In genomic region chr2:46967022-46967591, GRCh38 we compare ENCODE assay signal across 8 cellular contexts. TPM values are rescaled to one million over a fixed set of nuclear protein-coding genes. Genes with fewer than 3 reads are reported as not detected.
DNase-seq lines count a peak whose midpoint lies in the region; ATAC-seq and TF ChIP-seq lines count a peak whose summit lies in the region.
"Not testable (repeated sequence)": the region's sequence is repeated elsewhere in the genome, so short reads cannot be mapped to it uniquely, and the experiment has no call there.

No MANE protein-coding gene starts in this region.

- H2BK15ac ChIP-seq in IMR-90 (ENCODE audit: low read depth, low read length): not testable (repeated sequence)

- not testable (repeated sequence) for H2AK5ac ChIP-seq in IMR-90 (ENCODE audit: low read depth, low read length)

- not testable (repeated sequence) for H2BK20ac ChIP-seq in IMR-90 (ENCODE audit: low read depth, low read length)

- peak overlapping the region; percentile 86 for H2BK5ac ChIP-seq in IMR-90 (ENCODE audit: low read depth, low read length, poor library complexity, severe bottlenecking)

- not testable (repeated sequence) for H3K4ac ChIP-seq in IMR-90 (ENCODE audit: low read depth, low read length)

- H2BK120ac ChIP-seq in IMR-90 (ENCODE audit: low read depth, low read length): not testable (repeated sequence)

- not testable (repeated sequence) for H4K91ac ChIP-seq in IMR-90 (ENCODE audit: insufficient read depth, low read depth, low read length)

- in situ Hi-C loops in IMR-90 (cut with MboI; ENCODE audit: low sequenced_read_pairs): not testable (repeated sequence)

- H3K27ac ChIP-seq in BLaER1 treated with 17β-estradiol and CSF1 and Interleukin-3, amounts not matched to agents 10 nM and 100 nM: peak overlapping the region; percentile 17 to 96 (median 77); a peak in 20 of 22 replicates
- H3K27ac ChIP-seq in IMR-90 (ENCODE audit: insufficient read depth, low read length) (peak overlapping the region; percentile 47; the same call in 1 of the 2 replicates), ascending aorta (peak overlapping the region; percentile 75 to 80), tibial artery (peak overlapping the region; percentile 58 to 72)

- TF ChIP-seq CTCF in IMR-90 (conservative IDR thresholded peaks at IDR 0.05; ENCODE audit: low read depth, low read length); ascending aorta (IDR thresholded peaks at IDR 0.05); epithelial cell of proximal tubule (conservative IDR thresholded peaks at IDR 0.05; ENCODE audit: low read depth, low read length); tibial artery (IDR thresholded peaks at IDR 0.05): not testable (repeated sequence)

- 0% methylated on average over 1 of the region's 12 CpGs; no CpG with 5 or more reads in 1 of the 2 experiments for WGBS in IMR-90 (ENCODE audit: extremely low coverage in 2 of 2, insufficient read length in 1 of 2), 2 experiments

- POLR2A ChIA-PET in IMR-90 (lab: Charles Lee; ENCODE audit: unreplicated experiment): interaction anchor here (0.6 kb wide), 1 partner anchor 25 kb away, joined by 5 read pairs; no protein-coding TSS in a partner anchor

- not testable (repeated sequence) for H2AK9ac ChIP-seq in IMR-90 (replicated peaks; ENCODE audit: low read depth, low read length, poor library complexity)

- DNase-seq in IMR-90: peak; percentile 97
- DNase-seq in OCI-M1 (lab: John Stamatoyannopoulos, UW): peak; percentile 79
- DNase-seq in ascending aorta (ENCODE audit: low spot score in 2 of 2): peak in 1 of 2 donors; percentile 89
- peak; percentile 88 for DNase-seq in epithelial cell of proximal tubule (ENCODE audit: low read depth)
- peak; percentile 63 for DNase-seq in hepatic stellate cell (ENCODE audit: low spot score)
- DNase-seq in non-pigmented ciliary epithelial cell (ENCODE audit: low read depth): peak; percentile 90
- DNase-seq in tibial artery: peak; percentile 77 to 89

- H2AFZ ChIP-seq in IMR-90 (replicated peaks; ENCODE audit: low read length, poor library complexity): not testable (repeated sequence)

- not testable (repeated sequence) for BruUV-seq in IMR-90 (replicated peaks; lab: Mats Ljungman, UMichigan)

- TF ChIP-seq POLR2A in IMR-90 (IDR thresholded peaks at IDR 0.05; ENCODE audit: low read depth, low read length): not testable (repeated sequence)

- peaks cover 0 to 21% (median 0%) of the 10 kb centered on the region in 11 experiments; a peak in 6 of 22 replicates for H3K9me3 ChIP-seq in BLaER1 treated with 17β-estradiol and CSF1 and Interleukin-3, amounts not matched to agents 10 nM and 100 nM (replicated peaks in 1 of 11)
- H3K9me3 ChIP-seq in IMR-90 (ENCODE audit: control insufficient read depth, insufficient read depth, low read length); ascending aorta; tibial artery: not testable (repeated sequence)

- H3K23ac ChIP-seq in IMR-90 (ENCODE audit: low read depth, low read length): not testable (repeated sequence)

- peaks cover 0 to 81% (median 0%) of the 10 kb centered on the region in 11 experiments; a peak in 6 of 22 replicates for H4K20me1 ChIP-seq in BLaER1 treated with 17β-estradiol and CSF1 and Interleukin-3, amounts not matched to agents 10 nM and 100 nM
- H4K20me1 ChIP-seq in IMR-90 (ENCODE audit: insufficient read depth, low read length): not testable (repeated sequence)

- peaks cover 27 to 70% of the 10 kb centered on the region in 2 experiments for H3K79me1 ChIP-seq in IMR-90 (ENCODE audit: low read depth in 1 of 2, low read length in 2 of 2)

- peaks cover 36 to 92% (median 65%) of the 10 kb centered on the region in 11 experiments for H3K36me3 ChIP-seq in BLaER1 treated with 17β-estradiol and CSF1 and Interleukin-3, amounts not matched to agents 10 nM and 100 nM
- not testable (repeated sequence) for H3K36me3 ChIP-seq in IMR-90 (ENCODE audit: control insufficient read depth, insufficient read depth, low read length); ascending aorta; tibial artery

- CTCF ChIA-PET in IMR-90 (lab: Yijun Ruan, JAX): not testable (repeated sequence)

- H3K18ac ChIP-seq in IMR-90 (ENCODE audit: low read depth, low read length): not testable (repeated sequence)

- TF ChIP-seq RAD21 in IMR-90 (IDR thresholded peaks at IDR 0.05; ENCODE audit: low read length): not testable (repeated sequence)

- H3K4me1 ChIP-seq in BLaER1 treated with 17β-estradiol and CSF1 and Interleukin-3, amounts not matched to agents 10 nM and 100 nM: peaks cover 52 to 100% (median 95%) of the 10 kb centered on the region in 10 experiments
- H3K4me1 ChIP-seq in IMR-90 (ENCODE audit: control insufficient read depth, insufficient read depth, low read length) (peaks cover 37% of the 10 kb centered on the region), ascending aorta (peaks cover 33 to 69% of the 10 kb centered on the region in 2 donors), tibial artery (peaks cover 7 to 98% (median 68%) of the 10 kb centered on the region in 4 donors)

- not testable (repeated sequence) for H3K14ac ChIP-seq in IMR-90 (replicated peaks; ENCODE audit: low read depth, low read length)

- H3K4me2 ChIP-seq in BLaER1 treated with 17β-estradiol and CSF1 and Interleukin-3, amounts not matched to agents 10 nM and 100 nM: peak overlapping the region in 9 of 11 experiments; percentile 14 to 79 (median 72); a peak in 18 of 22 replicates
- H3K4me2 ChIP-seq in IMR-90 (ENCODE audit: low read depth, low read length): peak overlapping the region; percentile 13; the same call in 1 of the 2 replicates

- H3K4me3 ChIP-seq in BLaER1 treated with 17β-estradiol and CSF1 and Interleukin-3, amounts not matched to agents 10 nM and 100 nM; IMR-90 (ENCODE audit: insufficient read depth, low read depth, low read length); epithelial cell of proximal tubule (ENCODE audit: low read depth, low read length); tibial artery: not testable (repeated sequence)
- peak overlapping the region in 1 of 2 donors; percentile 32 for H3K4me3 ChIP-seq in ascending aorta

- 0 out of 4 replicates have a peak overlapping the region, but pooled peaks of 1 of the 2 experiments have one; percentile 90 for H4K8ac ChIP-seq in IMR-90 (ENCODE audit: low read depth in 2 of 2, low read length in 2 of 2)

- H3K9me1 ChIP-seq in IMR-90 (ENCODE audit: insufficient read depth, low read length): peaks cover 28% of the 10 kb centered on the region

- not testable (repeated sequence) for H3K27me3 ChIP-seq in BLaER1 treated with 17β-estradiol and CSF1 and Interleukin-3, amounts not matched to agents 10 nM and 100 nM; IMR-90 (ENCODE audit: control insufficient read depth, insufficient read depth, low read length); ascending aorta; tibial artery

- peak overlapping the region in 8 of 11 experiments; percentile 7 to 62 (median 50); a peak in 10 of 22 replicates for H3K9ac ChIP-seq in BLaER1 treated with 17β-estradiol and CSF1 and Interleukin-3, amounts not matched to agents 10 nM and 100 nM
- not testable (repeated sequence) for H3K9ac ChIP-seq in IMR-90 (ENCODE audit: low read depth, low read length)

- not testable (repeated sequence) for H3K56ac ChIP-seq in IMR-90 (ENCODE audit: extremely low read depth, insufficient read depth, low read length)

- H4K5ac ChIP-seq in IMR-90 (ENCODE audit: low read depth, low read length): not testable (repeated sequence)

- peak; percentile 76 for ATAC-seq in IMR-90 (ENCODE audit: low read depth)

- dilution Hi-C loops in IMR-90 (cut with HindIII; ENCODE audit: low sequenced_read_pairs, unreplicated experiment): not testable (repeated sequence)

- intact Hi-C loops in IMR-90 (cut with micrococcal nuclease): loop anchor here (5.0 kb wide), 1 partner anchor 50 kb away; the partner anchor contains the start of gene MCFD2
- intact Hi-C loops in ascending aorta (cut with DNase I); tibial artery (cut with DNase I; ENCODE audit: low total_unique reads): not testable (repeated sequence)

TF ChIP-seq in IMR-90, 13 proteins besides CTCF, POLR2A, EP300 and RAD21:
- TF ChIP-seq MAZ (IDR thresholded peaks at IDR 0.05; ENCODE audit: borderline replicate concordance, low read depth, low read length): peak; percentile 54; the same call in 1 of the 2 replicates
- peak; percentile 41; the same call in 1 of the 2 replicates for TF ChIP-seq BHLHE40 (IDR thresholded peaks at IDR 0.05; ENCODE audit: low read depth, low read length)
- peak; percentile 100 for TF ChIP-seq CEBPB (IDR thresholded peaks at IDR 0.05; ENCODE audit: low read depth, low read length)
- 0 out of 2 replicates have a peak, but pooled peaks have one; percentile 47 for TF ChIP-seq FOS (IDR thresholded peaks at IDR 0.05; ENCODE audit: low read depth, low read length)
- peak; percentile 39; the same call in 1 of the 2 replicates for TF ChIP-seq RFX5 (IDR thresholded peaks at IDR 0.05; ENCODE audit: low read depth, low read length)
- TF ChIP-seq MXI1 (IDR thresholded peaks at IDR 0.05; ENCODE audit: borderline replicate concordance, low read depth, low read length): peak; percentile 53
- TF ChIP-seq NFE2L2 (IDR thresholded peaks at IDR 0.05; ENCODE audit: low read depth, low read length): 0 out of 2 replicates have a peak, but pooled peaks have one; percentile 5

RNA-seq across cellular contexts. Expression of gene TTC7A, which starts 26.1 kb away (rescaled TPM):
- total RNA-seq in IMR-90 (2012; rRNA removed) (10.6 and 11.8 TPM in 2 replicates), ascending aorta (181 TPM), epithelial cell of proximal tubule (15.7 and 24.6 TPM in 2 replicates)
- 23.0 and 23.9 TPM in 2 replicates for polyA plus RNA-seq in IMR-90 (2012; rRNA removed)
- polyA plus RNA-seq in IMR-90 (2012; cell fraction: cytosol; rRNA removed): 13.6 and 14.0 TPM in 2 replicates
- polyA plus RNA-seq in IMR-90 (2012; cell fraction: nucleus; rRNA removed; ENCODE audit: low replicate concordance): 111 and 172 TPM in 2 replicates

RNA-seq across cellular contexts. Expression of gene MCFD2, which starts 51.5 kb away (rescaled TPM):
- total RNA-seq in IMR-90 (2012; rRNA removed): 177 and 219 TPM in 2 replicates
- 127 and 145 TPM in 2 replicates for polyA plus RNA-seq in IMR-90 (2012; rRNA removed)
- 51.2 and 117 TPM in 2 replicates for polyA plus RNA-seq in IMR-90 (2012; cell fraction: cytosol; rRNA removed)
- 56.9 and 86.4 TPM in 2 replicates for polyA plus RNA-seq in IMR-90 (2012; cell fraction: nucleus; rRNA removed; ENCODE audit: low replicate concordance)
- total RNA-seq in ascending aorta: 171 TPM
- total RNA-seq in epithelial cell of proximal tubule: 36.3 and 72.4 TPM in 2 replicates
